In genomic region chr12:121776190-121777098, GRCh38 we compare ENCODE assay signal across 8 cellular contexts. TPM values are rescaled to one million over a fixed set of nuclear protein-coding genes. Genes with fewer than 3 reads are reported as not detected.
DNase-seq lines count a peak whose midpoint lies in the region; ATAC-seq and TF ChIP-seq lines count a peak whose summit lies in the region.

No MANE protein-coding gene starts in this region.

- no peaks in the 10 kb centered on the region for H3K9me2 ChIP-seq in DOHH2 (replicated peaks; ENCODE audit: control insufficient read depth, low read length)

- TF ChIP-seq POLR2A in gastroesophageal sphincter (IDR thresholded peaks at IDR 0.05): no peak
- no peak for TF ChIP-seq POLR2A in uterus (IDR thresholded peaks at IDR 0.05)

- peak; percentile 43 for ATAC-seq in HG02938 (IDR thresholded peaks at IDR 0.05; ENCODE audit: unreplicated experiment)
- peak; percentile 47 for ATAC-seq in gastroesophageal sphincter
- ATAC-seq in GM21529 (IDR thresholded peaks at IDR 0.05; ENCODE audit: unreplicated experiment): no peak

- TF ChIP-seq EP300 in gastroesophageal sphincter (IDR thresholded peaks at IDR 0.05): no peak

- H4K20me1 ChIP-seq in DOHH2 (ENCODE audit: control insufficient read depth, insufficient read depth, low read depth, low read length): no peaks in the 10 kb centered on the region

- H3K4me3 ChIP-seq in DOHH2 (ENCODE audit: low read length) (no peak overlapping the region), SJSA1 (no peak overlapping the region), gastroesophageal sphincter (no peak overlapping the region), uterus (no peak overlapping the region)

- H3K4me1 ChIP-seq in DOHH2 (ENCODE audit: control insufficient read depth, low read length): peaks cover 24% of the 10 kb centered on the region
- peaks cover 11% of the 10 kb centered on the region for H3K4me1 ChIP-seq in SJSA1 (replicated peaks)
- H3K4me1 ChIP-seq in gastroesophageal sphincter: peaks cover 0 to 54% (median 14%) of the 10 kb centered on the region in 3 donors
- no peaks in the 10 kb centered on the region for H3K4me1 ChIP-seq in uterus

- H3K79me2 ChIP-seq in DOHH2 (ENCODE audit: control insufficient read depth, low read length): no peaks in the 10 kb centered on the region; the same call in 1 of the 2 replicates

- H3F3A ChIP-seq in DOHH2 (ENCODE audit: control insufficient read depth, insufficient read depth): no peaks in the 10 kb centered on the region

- H3K27ac ChIP-seq in DOHH2 (ENCODE audit: low read depth, low read length) (no peak overlapping the region), SJSA1 (no peak overlapping the region), gastroesophageal sphincter (peak overlapping the region in 3 of 4 donors; percentile 56 to 69 (median 57)), uterus (no peak overlapping the region)

- 22 to 56% methylated on average over 5 to 14 of the region's 24 CpGs for WGBS in gastroesophageal sphincter (ENCODE audit: low coverage in 1 of 2), 2 donors

- H3K36me3 ChIP-seq in DOHH2 (ENCODE audit: control insufficient read depth, low read length): peaks cover 5% of the 10 kb centered on the region; the same call in 1 of the 2 replicates
- peaks cover 8% of the 10 kb centered on the region; the same call in 1 of the 2 replicates for H3K36me3 ChIP-seq in SJSA1
- H3K36me3 ChIP-seq in gastroesophageal sphincter: peaks cover 0 to 22% of the 10 kb centered on the region in 2 donors
- no peaks in the 10 kb centered on the region for H3K36me3 ChIP-seq in uterus

- no peaks in the 10 kb centered on the region for H3K9me3 ChIP-seq in DOHH2 (ENCODE audit: control insufficient read depth, insufficient read depth, low read length)
- H3K9me3 ChIP-seq in SJSA1 (replicated peaks): no peaks in the 10 kb centered on the region
- H3K9me3 ChIP-seq in gastroesophageal sphincter: no peaks in the 10 kb centered on the region
- H3K9me3 ChIP-seq in uterus: no peaks in the 10 kb centered on the region

- intact Hi-C loops in posterior vena cava (cut with DNase I) (loop anchor here (5.0 to 10.0 kb wide), 2 partner anchors 36 to 72 kb away; no protein-coding TSS in a partner anchor), uterus (cut with DNase I; ENCODE audit: low total_unique reads) (loop anchor here (5.0 kb wide), 1 partner anchor 79 kb away; no protein-coding TSS in a partner anchor)

- no peaks in the 10 kb centered on the region for H3K27me3 ChIP-seq in DOHH2 (ENCODE audit: control insufficient read depth, low read length)
- no peaks in the 10 kb centered on the region for H3K27me3 ChIP-seq in SJSA1 (replicated peaks)
- H3K27me3 ChIP-seq in gastroesophageal sphincter: no peaks in the 10 kb centered on the region
- H3K27me3 ChIP-seq in uterus: no peaks in the 10 kb centered on the region

- H3K4me2 ChIP-seq in DOHH2 (ENCODE audit: low read length): peak overlapping the region; percentile 36

- TF ChIP-seq CTCF in DOHH2 (IDR thresholded peaks at IDR 0.05; ENCODE audit: low read depth, low read length, poor library complexity, severe bottlenecking) (peak; percentile 94), gastroesophageal sphincter (IDR thresholded peaks at IDR 0.05) (peak in 3 of 4 experiments; percentile 82 to 89 (median 88)), uterus (IDR thresholded peaks at IDR 0.05) (peak; percentile 77 to 82 (median 79))

- DNase-seq in SJSA1 (ENCODE audit: low read depth in 1 of 2, low spot score in 2 of 2) (peak; percentile 53 to 78), posterior vena cava (ENCODE audit: low spot score) (peak; percentile 95), uterus (peak; percentile 71 to 77)
- peak; percentile 76 for DNase-seq in activated effector memory CD4-positive, alpha-beta T cell treated with Interleukin-2 at 50 U/mL for 16 hours

RNA-seq across cellular contexts. Expression of gene RHOF, which starts 17.0 kb away (rescaled TPM):
- total RNA-seq in SJSA1 (2014; rRNA removed; shearing (Covaris generic)): 1.6 and 4.0 TPM in 2 replicates
- 10 to 100 TPM in 3 of 4 donors, 1 to 10 TPM in 1; 9.4 to 15.7 (median 12.1) TPM for total RNA-seq in gastroesophageal sphincter
- total RNA-seq in posterior vena cava: 10 to 100 TPM in 1 of 2 donors, 1 to 10 TPM in 1; 5.3 to 10.4 TPM
- 10 to 100 TPM in 3 of 4 donors, 1 to 10 TPM in 1; 5.1 to 27.6 (median 13.1) TPM for total RNA-seq in uterus

RNA-seq across cellular contexts. Expression of gene SETD1B, which starts 27.4 kb away (rescaled TPM):
- 1.3 and 1.7 TPM in 2 replicates for total RNA-seq in SJSA1 (2014; rRNA removed; shearing (Covaris generic))
- total RNA-seq in gastroesophageal sphincter: 10 to 100 TPM in 3 of 4 donors, 1 to 10 TPM in 1; 9.6 to 25.1 (median 20.3) TPM
- total RNA-seq in posterior vena cava: 10 to 100 TPM; 20.2 to 20.9 TPM
- 10 to 100 TPM in 1 of 4 donors, 1 to 10 TPM in 3; 1.3 to 63.6 (median 5.6) TPM for total RNA-seq in uterus

Comparison
In these comparisons a context has a peak if more than half of its experiments do, and no peak if none do; other contexts are left out.
1. H3K27ac ChIP-seq: peak in gastroesophageal sphincter (3 of 4); none in DOHH2 (single experiment), SJSA1 (single experiment) and uterus (0 of 2).
2. Peak in every context shown above with its lines, with median percentiles within 50 percentile points of each other: CTCF ChIP-seq and DNase-seq.